10 cellular contexts compared by ENCODE assay signal in genomic region chr21:26115899-26116298, GRCh38. TPM values are rescaled to one million over a fixed set of nuclear protein-coding genes. Genes with fewer than 3 reads are reported as not detected.
A peak's percentile ranks its signal among the peaks of the same experiment; 100 is the strongest.
DNase-seq lines count a peak whose midpoint lies in the region; ATAC-seq and TF ChIP-seq lines count a peak whose summit lies in the region.
"Had no signal": no experiment of that assay in that cellular context is flagged by ENCODE, and none has a peak within 500 bp of the region (broad histone marks: within the 10 kb centered on the region; RNA-seq: fewer than 3 reads in every experiment).

No MANE protein-coding gene starts in this region.

- H3K27me3 Mint-ChIP-seq in T-helper 2 cell treated with Interferon-gamma antibody and Interleukin-4, amounts not matched to agents 5 μg/mL and 100 μg/mL, for 36 hours (ENCODE audit: low read depth) = no peaks in the 10 kb centered on the region
- H3K27me3 Mint-ChIP-seq: central memory CD8-positive, alpha-beta T cell had no signal

- H3K4me1 Mint-ChIP-seq in T-helper 2 cell treated with Interferon-gamma antibody and Interleukin-4, amounts not matched to agents 5 μg/mL and 100 μg/mL, for 36 hours (ENCODE audit: low read depth) = peaks cover 17% of the 10 kb centered on the region
- H3K4me1 Mint-ChIP-seq: central memory CD8-positive, alpha-beta T cell had no signal

- DNase-seq in EL = peak; percentile 47
- DNase-seq in SK-MEL-5 (ENCODE audit: low read depth, low spot score) = peak; percentile 95
- peak; percentile 86 for DNase-seq in fibroblast of villous mesenchyme (ENCODE audit: low read depth)
- peak; percentile 21 for DNase-seq in retina
- no peak for DNase-seq in T-helper 2 cell treated with Interferon-gamma antibody and Interleukin-4, amounts not matched to agents 5 μg/mL and 100 μg/mL, for 36 hours (ENCODE audit: low spot score)
- DNase-seq in NAMALWA (ENCODE audit: low spot score) = no peak
- no peak for DNase-seq in T1000 (lab: John Stamatoyannopoulos, UW)
- DNase-seq: activated CD4-positive, alpha-beta T cell treated with anti-CD3 and anti-CD28 coated beads for 48 hours had no signal

- no peak overlapping the region for H3K4me3 Mint-ChIP-seq in T-helper 2 cell treated with Interferon-gamma antibody and Interleukin-4, amounts not matched to agents 5 μg/mL and 100 μg/mL, for 36 hours
- H3K4me3 Mint-ChIP-seq: central memory CD8-positive, alpha-beta T cell had no signal

- ATAC-seq in HG03280 (IDR thresholded peaks at IDR 0.05; ENCODE audit: unreplicated experiment) = no peak

- no peaks in the 10 kb centered on the region for H3K36me3 Mint-ChIP-seq in T-helper 2 cell treated with Interferon-gamma antibody and Interleukin-4, amounts not matched to agents 5 μg/mL and 100 μg/mL, for 36 hours (ENCODE audit: low read depth)

- in situ Hi-C loops in SK-MEL-5 (cut with HindIII; ENCODE audit: low pct_unique_long_range_greater_than_20kb, low sequenced_read_pairs) = no loop called here

- no peak overlapping the region for H3K4me3 ChIP-seq in fibroblast of villous mesenchyme (ENCODE audit: low read depth, low read length)

- no peak overlapping the region for H3K27ac Mint-ChIP-seq in T-helper 2 cell treated with Interferon-gamma antibody and Interleukin-4, amounts not matched to agents 5 μg/mL and 100 μg/mL, for 36 hours

- no peak for TF ChIP-seq CTCF in fibroblast of villous mesenchyme (IDR thresholded peaks at IDR 0.05; ENCODE audit: insufficient read depth, low read depth, low read length)

- H3K9me3 Mint-ChIP-seq in T-helper 2 cell treated with Interferon-gamma antibody and Interleukin-4, amounts not matched to agents 5 μg/mL and 100 μg/mL, for 36 hours = no peaks in the 10 kb centered on the region
- H3K9me3 Mint-ChIP-seq: central memory CD8-positive, alpha-beta T cell had no signal

RNA-seq across cellular contexts. Expression of gene APP, which starts 54.7 kb away (rescaled TPM):
- 369 and 385 TPM in 2 replicates for total RNA-seq in SK-MEL-5 (2014; rRNA removed; shearing (Covaris generic))
- polyA plus RNA-seq in SK-MEL-5 (2015; cell fraction: cytosol; rRNA removed) = 764 and 901 TPM in 2 replicates
- polyA plus RNA-seq in SK-MEL-5 (2015; cell fraction: nucleus; rRNA removed) = 87.5 and 89.3 TPM in 2 replicates
- total RNA-seq in fibroblast of villous mesenchyme = 353 and 376 TPM in 2 replicates

Comparison
In these comparisons a context has a peak if more than half of its experiments do, and no peak if none do; other contexts are left out.
1. DNase-seq: peak in EL (single experiment), SK-MEL-5 (single experiment), fibroblast of villous mesenchyme (single experiment) and retina (single experiment); none in T-helper 2 cell treated with Interferon-gamma antibody and Interleukin-4, amounts not matched to agents 5 μg/mL and 100 μg/mL, for 36 hours (single experiment), NAMALWA (single experiment) and T1000 (single experiment).